13 cellular contexts compared by ENCODE assay signal in genomic region chr13:76440568-76440967, GRCh38.
DNase-seq lines count a peak whose midpoint lies in the region; ATAC-seq lines count a peak whose summit lies in the region.
"Had no signal": no experiment of that assay in that cellular context is flagged by ENCODE, and none has a peak within 500 bp of the region (broad histone marks: within the 10 kb centered on the region; RNA-seq: fewer than 3 reads in every experiment).

No MANE protein-coding gene starts in this region.

- H3K4me1 Mint-ChIP-seq in naive B cell: peaks cover 5 to 10% (median 6%) of the 10 kb centered on the region in 3 donors
- H3K4me1 Mint-ChIP-seq: activated CD4-positive, alpha-beta memory T cell treated with anti-CD3 and anti-CD28 coated beads, Interleukin-2, amount 10 ng/mL, durations not matched to agents 7 days and 5 days had no signal

- peaks cover 0 to 14% (median 3%) of the 10 kb centered on the region in 7 donors for H3K9me3 Mint-ChIP-seq in naive B cell
- H3K9me3 Mint-ChIP-seq: activated CD4-positive, alpha-beta memory T cell treated with anti-CD3 and anti-CD28 coated beads, Interleukin-2, amount 10 ng/mL, durations not matched to agents 7 days and 5 days had no signal

- H3K4me3 Mint-ChIP-seq in naive B cell: no peak overlapping the region
- H3K4me3 Mint-ChIP-seq: activated CD4-positive, alpha-beta memory T cell treated with anti-CD3 and anti-CD28 coated beads, Interleukin-2, amount 10 ng/mL, durations not matched to agents 7 days and 5 days; IgD-negative memory B cell had no signal

- H3K36me3 Mint-ChIP-seq in naive B cell: no peaks in the 10 kb centered on the region

- DNase-seq in KBM-7 (peak; percentile 44), naive B cell (peak; percentile 4), NCI-H2107 treated with DMSO at 0.1 percent for 48 hours (lab: John Stamatoyannopoulos, UW; ENCODE audit: unreplicated experiment) (no peak), T-helper 2 cell (no peak), NCI-H526 (lab: John Stamatoyannopoulos, UW) (no peak)
- DNase-seq in NK-92 treated with Interleukin-12 subunit alpha and Interleukin-12 subunit beta, amount 100 ng/mL, for 24 hours (lab: John Stamatoyannopoulos, UW): no peak
- DNase-seq: activated CD4-positive, alpha-beta memory T cell treated with anti-CD3 and anti-CD28 coated beads, Interleukin-2, amount 10 ng/mL, durations not matched to agents 7 days and 5 days; foreskin fibroblast; transverse colon had no signal

- in situ Hi-C loops in KBM-7 (cut with MboI; ENCODE audit: low pct_unique_long_range_greater_than_20kb, low sequenced_read_pairs): no loop called here

- ATAC-seq in GM19023 (IDR thresholded peaks at IDR 0.05; ENCODE audit: unreplicated experiment): peak; percentile 96
- ATAC-seq in HG02678 (IDR thresholded peaks at IDR 0.05; ENCODE audit: unreplicated experiment): peak; percentile 81
- peak; percentile 54 to 72 for ATAC-seq in naive B cell (ENCODE audit: low read depth in 2 of 2)
- ATAC-seq: Panc1 had no signal

- peak overlapping the region in 1 of 6 donors; percentile 38 for H3K27ac Mint-ChIP-seq in naive B cell
- H3K27ac Mint-ChIP-seq: activated CD4-positive, alpha-beta memory T cell treated with anti-CD3 and anti-CD28 coated beads, Interleukin-2, amount 10 ng/mL, durations not matched to agents 7 days and 5 days; IgD-negative memory B cell had no signal

- no peaks in the 10 kb centered on the region for H3K27me3 Mint-ChIP-seq in naive B cell
- H3K27me3 Mint-ChIP-seq: activated CD4-positive, alpha-beta memory T cell treated with anti-CD3 and anti-CD28 coated beads, Interleukin-2, amount 10 ng/mL, durations not matched to agents 7 days and 5 days; IgD-negative memory B cell had no signal

Comparison
In these comparisons a context has a peak if more than half of its experiments do, and no peak if none do; other contexts are left out.
1. DNase-seq: peak in KBM-7 (single experiment) and naive B cell (single experiment); none in NCI-H2107 treated with DMSO at 0.1 percent for 48 hours (single experiment), T-helper 2 cell (0 of 5), NCI-H526 (0 of 2) and NK-92 treated with Interleukin-12 subunit alpha and Interleukin-12 subunit beta, amount 100 ng/mL, for 24 hours (single experiment).
2. Peak in every context shown above with its lines, with median percentiles within 50 percentile points of each other: ATAC-seq.